In genomic region chr20:37297066-37297736, GRCh38 we compare ENCODE assay signal across 11 cellular contexts. TPM values are rescaled to one million over a fixed set of nuclear protein-coding genes. Genes with fewer than 3 reads are reported as not detected.
A peak's percentile ranks its signal among the peaks of the same experiment; 100 is the strongest.
DNase-seq lines count a peak whose midpoint lies in the region; ATAC-seq and TF ChIP-seq lines count a peak whose summit lies in the region.
"Had no signal": no experiment of that assay in that cellular context is flagged by ENCODE, and none has a peak within 500 bp of the region (broad histone marks: within the 10 kb centered on the region; RNA-seq: fewer than 3 reads in every experiment).

No MANE protein-coding gene starts in this region.

- H3K9me3 ChIP-seq in H9 (ENCODE audit: control insufficient read depth, low read depth, low read length) (no peaks in the 10 kb centered on the region), ascending aorta (no peaks in the 10 kb centered on the region), stomach smooth muscle (ENCODE audit: control insufficient read depth in 2 of 2, low read length in 2 of 2) (no peaks in the 10 kb centered on the region)

- H3K4ac ChIP-seq in H9 (ENCODE audit: low read depth, low read length) = no peak overlapping the region

- no peak overlapping the region for H2BK15ac ChIP-seq in H9 (ENCODE audit: low read depth, low read length)

- no peak overlapping the region for H2BK120ac ChIP-seq in H9 (ENCODE audit: low read depth, low read length, poor library complexity, severe bottlenecking)

- H3K9me3 Mint-ChIP-seq in H9 = peaks cover 13% of the 10 kb centered on the region in 2 experiments
- H3K9me3 Mint-ChIP-seq in activated CD4-positive, alpha-beta T cell treated with anti-CD3 and anti-CD28 coated beads for 36 hours (ENCODE audit: low read depth) = peaks cover 2% of the 10 kb centered on the region
- H3K9me3 Mint-ChIP-seq: activated T-helper 1 cell treated with anti-CD3 and anti-CD28 coated beads, Interleukin-12 subunit alpha, Interleukin-12 subunit beta, Interleukin-2, Interleukin-4 antibody, amounts not matched to agents 30 ng/mL and 10 ng/mL and 1 ng/mL, durations not matched to agents 14 hours and 24 hours and 36 hours had no signal

- peaks cover 6 to 21% of the 10 kb centered on the region in 2 donors for H3K36me3 ChIP-seq in ascending aorta
- H3K36me3 ChIP-seq in stomach smooth muscle (ENCODE audit: control insufficient read depth in 2 of 2, insufficient read depth in 2 of 2, low read length in 2 of 2) = peaks cover 20% of the 10 kb centered on the region in 2 donors

- CTCF ChIA-PET in activated CD4-positive, alpha-beta T cell treated with anti-CD3 and anti-CD28 coated beads for 36 hours (lab: Charles Lee) = interaction anchor here (0.8 kb wide), 1 partner anchor 464 kb away, joined by 3 read pairs; no protein-coding TSS in a partner anchor

- H3K4me1 ChIP-seq in H9 (ENCODE audit: insufficient read depth, low read length) (no peaks in the 10 kb centered on the region), ascending aorta (peaks cover 14 to 56% of the 10 kb centered on the region in 2 donors), stomach smooth muscle (ENCODE audit: control insufficient read depth, insufficient read depth, low read length) (peaks cover 45% of the 10 kb centered on the region)

- H3K4me3 Mint-ChIP-seq in H9 = no peak overlapping the region; a peak in 1 of 5 replicates
- no peak overlapping the region for H3K4me3 Mint-ChIP-seq in activated CD4-positive, alpha-beta T cell treated with anti-CD3 and anti-CD28 coated beads for 36 hours
- H3K4me3 Mint-ChIP-seq: activated T-helper 1 cell treated with anti-CD3 and anti-CD28 coated beads, Interleukin-12 subunit alpha, Interleukin-12 subunit beta, Interleukin-2, Interleukin-4 antibody, amounts not matched to agents 30 ng/mL and 10 ng/mL and 1 ng/mL, durations not matched to agents 14 hours and 24 hours and 36 hours had no signal

- no peak overlapping the region for H2AK5ac ChIP-seq in H9 (ENCODE audit: insufficient read length, low read length)

- H3K4me3 ChIP-seq in ascending aorta (peak overlapping the region; percentile 1 to 7), fibroblast of villous mesenchyme (ENCODE audit: low read depth, low read length) (no peak overlapping the region), stomach smooth muscle (ENCODE audit: low read length in 2 of 2) (no peak overlapping the region)

- no peak overlapping the region for H4K8ac ChIP-seq in H9 (replicated peaks; ENCODE audit: insufficient read length, low read depth, low read length)

- H3K27me3 ChIP-seq in H9 (ENCODE audit: insufficient read depth, low read length) (no peaks in the 10 kb centered on the region), ascending aorta (no peaks in the 10 kb centered on the region), stomach smooth muscle (ENCODE audit: control insufficient read depth in 1 of 2, insufficient read depth in 2 of 2, low read length in 2 of 2) (no peaks in the 10 kb centered on the region)

- H3K79me2 ChIP-seq in H9 (ENCODE audit: insufficient read depth, low read length) = no peaks in the 10 kb centered on the region; the same call in 1 of the 2 replicates

- no peaks in the 10 kb centered on the region for H3K27me3 Mint-ChIP-seq in H9 (ENCODE audit: low read depth)
- H3K27me3 Mint-ChIP-seq in activated CD4-positive, alpha-beta T cell treated with anti-CD3 and anti-CD28 coated beads for 36 hours = no peaks in the 10 kb centered on the region
- H3K27me3 Mint-ChIP-seq: naive thymus-derived CD4-positive, alpha-beta T cell had no signal

- no peak overlapping the region for H3T11ph ChIP-seq in H9 (ENCODE audit: low read length)

- intact Hi-C loops in ascending aorta (cut with DNase I) = loop anchor here (2.0 kb wide), 3 partner anchors 30 to 60 kb away; no protein-coding TSS in a partner anchor
- intact Hi-C loops in head of caudate nucleus (cut with DNase I) = no loop called here
- intact Hi-C loops in activated CD4-positive, alpha-beta T cell treated with anti-CD3 and anti-CD28 coated beads for 36 hours (cut with DNase I, micrococcal nuclease) = no loop called here

- H3K56ac ChIP-seq in H9 (ENCODE audit: insufficient read length, low read depth, low read length) = no peak overlapping the region

- no peak overlapping the region for H2BK12ac ChIP-seq in H9 (ENCODE audit: insufficient read length, low read depth, low read length)

- no peak overlapping the region for H2BK5ac ChIP-seq in H9 (ENCODE audit: insufficient read length, low read length)

- no peak for DNase-seq in H9
- DNase-seq in ascending aorta (ENCODE audit: low spot score in 2 of 2) = peak in 1 of 2 donors; percentile 87
- DNase-seq in fibroblast of villous mesenchyme (ENCODE audit: low read depth) = peak; percentile 96
- no peak for DNase-seq in head of caudate nucleus
- DNase-seq in nucleus accumbens (lab: John Stamatoyannopoulos, UW) = no peak
- DNase-seq in activated CD4-positive, alpha-beta T cell treated with anti-CD3 and anti-CD28 coated beads for 36 hours = no peak
- DNase-seq: naive thymus-derived CD4-positive, alpha-beta T cell; stimulated activated CD4-positive, alpha-beta T cell treated with anti-CD3 and anti-CD28 coated beads, Interleukin-2, amount 100 ng/mL, for 24 hours had no signal

- H3K79me1 ChIP-seq in H9 (ENCODE audit: insufficient read depth, low read depth, low read length, poor library complexity, severe bottlenecking) = peaks cover 2% of the 10 kb centered on the region

- no peak overlapping the region for H3K27ac ChIP-seq in H9 (ENCODE audit: insufficient read length, low read depth, low read length)
- peak overlapping the region; percentile 86 to 92 for H3K27ac ChIP-seq in ascending aorta
- peak overlapping the region; percentile 69 for H3K27ac ChIP-seq in stomach smooth muscle (ENCODE audit: low read length)

- H2BK20ac ChIP-seq in H9 (ENCODE audit: low read depth, low read length, poor library complexity, severe bottlenecking) = no peak overlapping the region

- no peak overlapping the region for H3K14ac ChIP-seq in H9 (ENCODE audit: insufficient read depth, low read length)

- ATAC-seq in activated CD4-positive, alpha-beta T cell treated with anti-CD3 and anti-CD28 coated beads for 36 hours = no peak
- ATAC-seq in HG03097 (IDR thresholded peaks at IDR 0.05; ENCODE audit: low FRiP score, unreplicated experiment) = no peak
- ATAC-seq: naive thymus-derived CD4-positive, alpha-beta T cell had no signal

- WGBS in H9 (ENCODE audit: extremely low coverage, insufficient read length, low lambda C conversion rate) = no CpG with 5 or more reads among the region's 13 CpGs

- TF ChIP-seq CTCF in H9 (conservative IDR thresholded peaks at IDR 0.05) = no peak
- no peak for TF ChIP-seq CTCF in ascending aorta (IDR thresholded peaks at IDR 0.05)
- no peak for TF ChIP-seq CTCF in fibroblast of villous mesenchyme (IDR thresholded peaks at IDR 0.05; ENCODE audit: insufficient read depth, low read depth, low read length)

- no peak overlapping the region for H3K9ac ChIP-seq in H9 (ENCODE audit: extremely low read depth, insufficient read length, low read length)
- peak overlapping the region in 1 of 2 donors; percentile 30 for H3K9ac ChIP-seq in stomach smooth muscle (ENCODE audit: low read length in 2 of 2)

- H4K20me1 ChIP-seq in H9 (ENCODE audit: control insufficient read depth, insufficient read depth, insufficient read length) = peaks cover 2% of the 10 kb centered on the region

- no peak overlapping the region for H3K4me2 ChIP-seq in H9 (ENCODE audit: insufficient read depth, insufficient read length, low read length)

- POLR2A ChIA-PET in activated CD4-positive, alpha-beta T cell treated with anti-CD3 and anti-CD28 coated beads for 36 hours (lab: Charles Lee) = no interaction called here

- H3K4me1 Mint-ChIP-seq in H9 = peaks cover 14 to 20% of the 10 kb centered on the region in 2 experiments
- H3K4me1 Mint-ChIP-seq in activated CD4-positive, alpha-beta T cell treated with anti-CD3 and anti-CD28 coated beads for 36 hours = peaks cover 38% of the 10 kb centered on the region

- H2AFZ ChIP-seq in H9 (ENCODE audit: low read length) = no peak overlapping the region

- H3K27ac Mint-ChIP-seq in H9 = peak overlapping the region in 2 of 3 experiments; percentile 39 to 86; a peak in 3 of 7 replicates
- no peak overlapping the region for H3K27ac Mint-ChIP-seq in activated CD4-positive, alpha-beta T cell treated with anti-CD3 and anti-CD28 coated beads for 36 hours
- H3K27ac Mint-ChIP-seq: activated T-helper 1 cell treated with anti-CD3 and anti-CD28 coated beads, Interleukin-12 subunit alpha, Interleukin-12 subunit beta, Interleukin-2, Interleukin-4 antibody, amounts not matched to agents 30 ng/mL and 10 ng/mL and 1 ng/mL, durations not matched to agents 14 hours and 24 hours and 36 hours had no signal

- H3K18ac ChIP-seq in H9 (ENCODE audit: insufficient read length, low read depth, low read length) = no peak overlapping the region

- H3K36me3 Mint-ChIP-seq in H9 (ENCODE audit: insufficient read depth in 1 of 3, low read depth in 3 of 3) = peaks cover 31 to 51% (median 37%) of the 10 kb centered on the region in 3 experiments
- peaks cover 33% of the 10 kb centered on the region for H3K36me3 Mint-ChIP-seq in activated CD4-positive, alpha-beta T cell treated with anti-CD3 and anti-CD28 coated beads for 36 hours (ENCODE audit: low read depth)

- no peak overlapping the region for H4K5ac ChIP-seq in H9 (ENCODE audit: insufficient read length, low read depth, low read length)

- H3K23me2 ChIP-seq in H9 (ENCODE audit: insufficient read length, low read depth, low read length, poor library complexity, severe bottlenecking) = no peaks in the 10 kb centered on the region

- H3K23ac ChIP-seq in H9 (ENCODE audit: insufficient read length, low read depth, low read length) = no peak overlapping the region

- H4K91ac ChIP-seq in H9 (ENCODE audit: insufficient read length, low read depth, low read length) = no peak overlapping the region

RNA-seq across cellular contexts. Expression of gene MANBAL, which starts 7.7 kb away (rescaled TPM):
- total RNA-seq in H9 (2021) (40.3 and 40.7 TPM in 2 replicates), ascending aorta (70.2 TPM), fibroblast of villous mesenchyme (15.1 and 17.1 TPM in 2 replicates)
- total RNA-seq in activated CD4-positive, alpha-beta T cell treated with anti-CD3 and anti-CD28 coated beads for 36 hours = 10 to 100 TPM; 11.9 to 13.5 TPM

RNA-seq across cellular contexts. Expression of gene GHRH, which starts 35.6 kb away (rescaled TPM):
- total RNA-seq in H9 (2021) (0.68 TPM in 1 of 2 replicates, not detected in the other), ascending aorta (not detected), fibroblast of villous mesenchyme (not detected in 2 replicates)
- total RNA-seq in activated CD4-positive, alpha-beta T cell treated with anti-CD3 and anti-CD28 coated beads for 36 hours = not detected
- total RNA-seq: activated T-helper 1 cell treated with anti-CD3 and anti-CD28 coated beads, Interleukin-12 subunit alpha, Interleukin-12 subunit beta, Interleukin-2, Interleukin-4 antibody, amounts not matched to agents 30 ng/mL and 10 ng/mL and 1 ng/mL, durations not matched to agents 14 hours and 24 hours and 36 hours; naive thymus-derived CD4-positive, alpha-beta T cell had no signal

RNA-seq across cellular contexts. Expression of gene SRC, which starts 48.7 kb away (rescaled TPM):
- total RNA-seq in H9 (2021) = 37.5 and 44.5 TPM in 2 replicates
- 67.4 TPM for total RNA-seq in ascending aorta
- total RNA-seq in fibroblast of villous mesenchyme = 20.3 and 20.6 TPM in 2 replicates
- total RNA-seq in activated CD4-positive, alpha-beta T cell treated with anti-CD3 and anti-CD28 coated beads for 36 hours = 1 to 10 TPM; 4.2 to 5.7 TPM

Comparison
In these comparisons a context has a peak if more than half of its experiments do, and no peak if none do; other contexts are left out.
1. H3K4me3 ChIP-seq: peak in ascending aorta (2 of 2); none in fibroblast of villous mesenchyme (single experiment) and stomach smooth muscle (0 of 2).